Comparison of ENCODE assay signal across 8 cellular contexts in the genomic region with DNA sequence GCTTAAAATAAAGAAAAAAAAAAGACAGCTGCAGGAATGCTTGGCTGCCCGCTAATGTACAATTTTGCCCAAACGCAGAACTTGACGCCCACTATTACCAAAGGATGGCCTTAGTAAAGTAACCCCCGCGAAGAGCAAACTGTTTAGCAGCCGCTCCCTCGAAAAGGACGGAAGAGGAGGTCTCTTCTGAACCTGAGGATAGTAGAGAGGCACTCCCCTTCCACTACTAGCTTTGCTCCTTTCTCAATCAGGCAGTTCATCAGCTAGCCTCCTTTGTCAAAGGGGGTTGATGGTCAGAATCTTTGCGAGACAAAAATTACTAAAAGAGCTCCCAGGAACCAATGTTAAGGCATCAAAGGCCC. TPM values are rescaled to one million over a fixed set of nuclear protein-coding genes. Genes with fewer than 3 reads are reported as not detected.
DNase-seq lines count a peak whose midpoint lies in the region; ATAC-seq and TF ChIP-seq lines count a peak whose summit lies in the region.

No MANE protein-coding gene starts in this region.

- peak; percentile 45 for DNase-seq in CMK (ENCODE audit: low read depth)
- peak; percentile 2 for DNase-seq in HS-5 (ENCODE audit: low read depth)
- no peak for DNase-seq in foreskin keratinocyte
- DNase-seq in omental fat pad (ENCODE audit: low spot score), result no peak
- no peak for DNase-seq in left colon

- intact Hi-C loops in left colon (cut with DNase I, micrococcal nuclease), result no loop called here

- H3K27me3 ChIP-seq in foreskin keratinocyte, result no peaks in the 10 kb centered on the region

- ATAC-seq in foreskin keratinocyte (no peak), omental fat pad (ENCODE audit: low FRiP score) (peak; percentile 4), left colon (no peak), HG03442 (IDR thresholded peaks at IDR 0.05; ENCODE audit: unreplicated experiment) (no peak), HG03354 (IDR thresholded peaks at IDR 0.05; ENCODE audit: poor library complexity, severe bottlenecking, unreplicated experiment) (no peak)

- H3K4me1 ChIP-seq in foreskin keratinocyte, result no peaks in the 10 kb centered on the region

- TF ChIP-seq CTCF in VCaP (conservative IDR thresholded peaks at IDR 0.05), result no peak
- no peak for TF ChIP-seq CTCF in foreskin keratinocyte (conservative IDR thresholded peaks at IDR 0.05)
- TF ChIP-seq CTCF in omental fat pad (IDR thresholded peaks at IDR 0.05), result no peak

- peak overlapping the region; percentile 91 for H3K27ac ChIP-seq in VCaP
- H3K27ac ChIP-seq in foreskin keratinocyte, result peak overlapping the region; percentile 46

RNA-seq across cellular contexts. Expression of a gene that starts 0.6 kb away (rescaled TPM):
- 5.8 and 7.7 TPM in 2 replicates for total RNA-seq in foreskin keratinocyte
- 3.4 and 3.6 TPM in 2 replicates for polyA plus RNA-seq in foreskin keratinocyte
- 10 to 100 TPM; 16.0 to 39.4 (median 25.7) TPM for total RNA-seq in omental fat pad
- total RNA-seq in left colon, result 10 to 100 TPM in 1 of 2 donors, 1 to 10 TPM in 1; 6.8 to 13.5 TPM

RNA-seq across cellular contexts. Expression of a gene that starts 0.8 kb away (rescaled TPM):
- 4.7 and 4.8 TPM in 2 replicates for total RNA-seq in foreskin keratinocyte
- polyA plus RNA-seq in foreskin keratinocyte, result 1.4 and 1.7 TPM in 2 replicates
- total RNA-seq in omental fat pad, result 1 to 10 TPM; 5.6 to 9.6 (median 6.6) TPM
- total RNA-seq in left colon, result 10 to 100 TPM in 1 of 2 donors, 1 to 10 TPM in 1; 9.3 to 10.6 TPM

RNA-seq across cellular contexts. Expression of a gene that starts 52.4 kb away (rescaled TPM):
- total RNA-seq in foreskin keratinocyte (34.0 and 38.2 TPM in 2 replicates), omental fat pad (10 to 100 TPM; 22.9 to 54.2 (median 26.9) TPM), left colon (10 to 100 TPM; 29.7 to 30.7 TPM)
- polyA plus RNA-seq in foreskin keratinocyte, result 35.1 and 37.2 TPM in 2 replicates

Comparison
In these comparisons a context has a peak if more than half of its experiments do, and no peak if none do; other contexts are left out.
1. DNase-seq: peak in CMK (single experiment) and HS-5 (single experiment); none in foreskin keratinocyte (0 of 2), omental fat pad (single experiment) and left colon (0 of 2).